9 cellular contexts compared by ENCODE assay signal in the genomic region with DNA sequence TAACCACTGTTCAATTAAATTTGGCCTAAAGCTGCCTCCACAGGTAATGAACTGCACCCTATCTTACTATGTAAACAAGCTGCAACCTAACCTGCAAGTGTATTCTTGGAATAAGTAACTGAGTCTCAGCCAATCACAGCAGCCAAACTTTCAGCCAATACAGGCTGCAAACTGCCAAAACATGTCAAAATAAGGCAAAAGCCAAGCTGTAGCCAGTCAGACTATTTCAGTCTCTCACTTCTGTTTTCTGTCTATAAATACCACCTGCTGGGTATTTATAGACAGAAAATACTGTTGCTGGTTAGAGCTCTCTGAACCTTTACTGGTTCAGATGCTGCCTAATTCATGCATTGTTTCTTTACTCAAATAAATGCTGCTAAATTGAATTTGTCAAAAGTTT. TPM values are rescaled to one million over a fixed set of nuclear protein-coding genes. Genes with fewer than 3 reads are reported as not detected.
DNase-seq lines count a peak whose midpoint lies in the region; ATAC-seq lines count a peak whose summit lies in the region.
"Had no signal": no experiment of that assay in that cellular context is flagged by ENCODE, and none has a peak within 500 bp of the region (broad histone marks: within the 10 kb centered on the region; RNA-seq: fewer than 3 reads in every experiment).

No MANE protein-coding gene starts in this region.

- H3K4me2 ChIP-seq in BLaER1: peak overlapping the region; percentile 44

- no peaks in the 10 kb centered on the region for H4K20me1 ChIP-seq in BLaER1

- H3K4me3 ChIP-seq in BLaER1: no peak overlapping the region

- peak; percentile 38 for DNase-seq in astrocyte of the hippocampus (ENCODE audit: low read depth, low spot score)
- DNase-seq in stimulated activated CD4-positive, alpha-beta T cell treated with anti-CD3 and anti-CD28 coated beads, Interleukin-4, amount 100 ng/mL, for 24 hours: no peak
- DNase-seq in activated T-cell treated with anti-CD3 and anti-CD28 coated beads, Interleukin-2, amount 50 U/mL, for 1 hour: no peak
- DNase-seq in mesenteric fat pad (ENCODE audit: low spot score): no peak
- no peak for DNase-seq in NCI-H187 treated with DMSO at 0.1 percent for 48 hours (lab: John Stamatoyannopoulos, UW)

- ATAC-seq in GM19397 (IDR thresholded peaks at IDR 0.05; ENCODE audit: unreplicated experiment): peak; percentile 86
- peak; percentile 96 for ATAC-seq in HG03280 (IDR thresholded peaks at IDR 0.05; ENCODE audit: unreplicated experiment)

- H3K36me3 ChIP-seq in BLaER1: no peaks in the 10 kb centered on the region

- no peaks in the 10 kb centered on the region for H3K27me3 ChIP-seq in BLaER1

- H3K27ac ChIP-seq in BLaER1: peak overlapping the region; percentile 55
- H3K27ac ChIP-seq: VCaP had no signal

- H3K9me3 ChIP-seq in BLaER1: peaks cover 14% of the 10 kb centered on the region; the same call in 1 of the 2 replicates

- H3K9ac ChIP-seq in BLaER1: no peak overlapping the region

- H3K4me1 ChIP-seq in BLaER1: peaks cover 75% of the 10 kb centered on the region

RNA-seq across cellular contexts. Expression of a gene that starts 14.3 kb away (rescaled TPM):
- total RNA-seq in mesenteric fat pad: 12.5 TPM

RNA-seq across cellular contexts. Expression of a gene that starts 14.4 kb away (rescaled TPM):
- total RNA-seq in mesenteric fat pad: 268 TPM
